In genomic region chr9:133239533-133240090, GRCh38 we compare ENCODE assay signal across 15 cellular contexts. TPM values are rescaled to one million over a fixed set of nuclear protein-coding genes. Genes with fewer than 3 reads are reported as not detected.
DNase-seq lines count a peak whose midpoint lies in the region; ATAC-seq and TF ChIP-seq lines count a peak whose summit lies in the region.
"Had no signal": no experiment of that assay in that cellular context is flagged by ENCODE, and none has a peak within 500 bp of the region (broad histone marks: within the 10 kb centered on the region; RNA-seq: fewer than 3 reads in every experiment).

No MANE protein-coding gene starts in this region.

- no peaks in the 10 kb centered on the region for H3K79me2 ChIP-seq in OCI-LY7 (ENCODE audit: insufficient read depth, low read depth, low read length)

- no peak overlapping the region for H3K4me3 ChIP-seq in mucosa of stomach (ENCODE audit: low read length)
- peak overlapping the region in 2 of 4 donors; percentile 26 to 45 for H3K4me3 ChIP-seq in transverse colon
- H3K4me3 ChIP-seq in esophagus muscularis mucosa, result no peak overlapping the region
- no peak overlapping the region for H3K4me3 ChIP-seq in OCI-LY7 (ENCODE audit: low read depth, low read length, poor library complexity, severe bottlenecking)

- BruUV-seq in OCI-LY7 (replicated peaks; lab: Mats Ljungman, UMichigan), result no TSS peak

- H3K9me2 ChIP-seq in OCI-LY7 (ENCODE audit: insufficient read depth, low read length), result no peaks in the 10 kb centered on the region

- no peak overlapping the region for H3K4me2 ChIP-seq in OCI-LY7 (ENCODE audit: low read length)

- POLR2A ChIA-PET in OCI-LY7 (lab: Charles Lee), result no interaction called here

- intact Hi-C loops in Right ventricle myocardium inferior (cut with DNase I), result loop anchor here (5.0 kb wide), 3 partner anchors 33 to 52 kb away; no protein-coding TSS in a partner anchor
- intact Hi-C loops in Right ventricle myocardium superior (cut with DNase I), result no loop called here
- intact Hi-C loops in transverse colon (cut with DNase I; ENCODE audit: low total_unique reads), result no loop called here
- intact Hi-C loops in esophagus muscularis mucosa (cut with DNase I), result no loop called here
- intact Hi-C loops in OCI-LY7 (cut with micrococcal nuclease; ENCODE audit: unreplicated experiment), result no loop called here

- 64 to 65% methylated on average over 4 to 18 of the region's 18 CpGs for WGBS in transverse colon (ENCODE audit: low coverage in 1 of 2), 2 donors
- 92% methylated on average over 15 of the region's 18 CpGs for WGBS in esophagus muscularis mucosa

- no peak for TF ChIP-seq CTCF in transverse colon (IDR thresholded peaks at IDR 0.05)
- TF ChIP-seq CTCF in esophagus muscularis mucosa (IDR thresholded peaks at IDR 0.05), result no peak
- no peak for TF ChIP-seq CTCF in OCI-LY7 (conservative IDR thresholded peaks at IDR 0.05; ENCODE audit: low read length)

- H2AFZ ChIP-seq in OCI-LY7 (ENCODE audit: low read length), result no peak overlapping the region

- peak; percentile 50 for DNase-seq in Right ventricle myocardium inferior (ENCODE audit: missing footprints)
- no peak for DNase-seq in Right ventricle myocardium superior
- no peak for DNase-seq in caudate nucleus (lab: John Stamatoyannopoulos, UW)
- DNase-seq in transverse colon, result peak; percentile 34
- no peak for DNase-seq in esophagus muscularis mucosa (ENCODE audit: extremely low spot score)
- no peak for DNase-seq in OCI-LY7 (ENCODE audit: low spot score)
- DNase-seq: cortex of kidney, NCI-H2227 treated with DMSO at 0.1 percent for 48 hours, SHP77 treated with DMSO at 0.1 percent for 48 hours had no signal

- no peaks in the 10 kb centered on the region for H4K20me1 ChIP-seq in OCI-LY7 (ENCODE audit: insufficient read depth, low read length)

- no peaks in the 10 kb centered on the region for H3K36me3 ChIP-seq in mucosa of stomach (ENCODE audit: control insufficient read depth, insufficient read depth, low read length)
- no peaks in the 10 kb centered on the region for H3K36me3 ChIP-seq in transverse colon
- no peaks in the 10 kb centered on the region for H3K36me3 ChIP-seq in esophagus muscularis mucosa
- no peaks in the 10 kb centered on the region for H3K36me3 ChIP-seq in OCI-LY7 (ENCODE audit: insufficient read depth, low read length)

- H3K27me3 ChIP-seq in mucosa of stomach (ENCODE audit: control insufficient read depth, insufficient read depth, low read length) (no peaks in the 10 kb centered on the region), transverse colon (no peaks in the 10 kb centered on the region), esophagus muscularis mucosa (peaks cover 0 to 70% (median 0%) of the 10 kb centered on the region in 4 donors)

- H3K4me1 ChIP-seq in mucosa of stomach (ENCODE audit: control insufficient read depth, insufficient read depth, low read length) (peaks cover 24% of the 10 kb centered on the region), transverse colon (peaks cover 10 to 34% (median 19%) of the 10 kb centered on the region in 4 donors), esophagus muscularis mucosa (peaks cover 19 to 26% (median 20%) of the 10 kb centered on the region in 4 donors), OCI-LY7 (ENCODE audit: insufficient read depth, low read length, poor library complexity, severe bottlenecking) (no peaks in the 10 kb centered on the region)

- TF ChIP-seq EP300 in transverse colon (IDR thresholded peaks at IDR 0.05; ENCODE audit: low read depth) (no peak), esophagus muscularis mucosa (IDR thresholded peaks at IDR 0.05) (no peak)

- CTCF ChIA-PET in OCI-LY7 (lab: Charles Lee; ENCODE audit: unreplicated experiment), result no interaction called here

- no peak for ATAC-seq in Right ventricle myocardium inferior
- ATAC-seq in Right ventricle myocardium superior (ENCODE audit: poor library complexity), result no peak
- ATAC-seq in HG02759 (IDR thresholded peaks at IDR 0.05; ENCODE audit: unreplicated experiment), result no peak

- TF ChIP-seq POLR2A in transverse colon (IDR thresholded peaks at IDR 0.05), result no peak
- TF ChIP-seq POLR2A in esophagus muscularis mucosa (IDR thresholded peaks at IDR 0.05; ENCODE audit: low read depth), result no peak

- H3K9me3 ChIP-seq in mucosa of stomach (ENCODE audit: control insufficient read depth, low read length) (no peaks in the 10 kb centered on the region), transverse colon (no peaks in the 10 kb centered on the region), esophagus muscularis mucosa (no peaks in the 10 kb centered on the region), OCI-LY7 (ENCODE audit: low read length) (no peaks in the 10 kb centered on the region)

- peak overlapping the region; percentile 85 for H3K27ac ChIP-seq in caudate nucleus (ENCODE audit: low read depth, low read length)
- H3K27ac ChIP-seq in transverse colon, result peak overlapping the region; percentile 66 to 80 (median 75)
- peak overlapping the region in 1 of 4 donors; percentile 68 for H3K27ac ChIP-seq in esophagus muscularis mucosa (replicated peaks in 1 of 4)
- H3K27ac ChIP-seq in OCI-LY7 (ENCODE audit: low read depth, low read length, poor library complexity, severe bottlenecking), result no peak overlapping the region
- H3K27ac ChIP-seq: HL-60 had no signal

- in situ Hi-C loops in transverse colon (cut with MboI; ENCODE audit: low pct_ligation_motif_present in 1 of 4, low pct_unique_long_range_greater_than_20kb in 1 of 4, low sequenced_read_pairs in 3 of 4), result no loop called here

- H3K9ac ChIP-seq in mucosa of stomach (ENCODE audit: low read length), result peak overlapping the region; percentile 6

RNA-seq across cellular contexts. Expression of gene OBP2B, which starts 30.6 kb away (rescaled TPM):
- not detected for total RNA-seq in Right ventricle myocardium inferior
- not detected for total RNA-seq in Right ventricle myocardium superior
- not detected for total RNA-seq in transverse colon
- total RNA-seq in esophagus muscularis mucosa, result not detected
- not detected in 2 replicates for total RNA-seq in OCI-LY7 (2014; rRNA removed; shearing (Covaris generic))
- total RNA-seq in OCI-LY7 (2022), result not detected in 2 replicates
- total RNA-seq: A673; astrocyte; CD4-positive, alpha-beta T cell had no signal

RNA-seq across cellular contexts. Expression of gene ABO, which starts 35.4 kb away (rescaled TPM):
- 1.5 TPM for total RNA-seq in Right ventricle myocardium inferior
- 2.4 TPM for total RNA-seq in Right ventricle myocardium superior
- 100 to 1,000 TPM in 3 of 4 donors, 10 to 100 TPM in 1; 77.4 to 199 (median 141) TPM for total RNA-seq in transverse colon
- 1 to 10 TPM in 2 of 4 donors, under 1 TPM in 2; 0.33 to 3.8 (median 1.2) TPM for total RNA-seq in esophagus muscularis mucosa
- not detected in 2 replicates for total RNA-seq in OCI-LY7 (2014; rRNA removed; shearing (Covaris generic))
- total RNA-seq in OCI-LY7 (2022), result not detected in 2 replicates
- total RNA-seq: A673, astrocyte had no signal

Comparison
In these comparisons a context has a peak if more than half of its experiments do, and no peak if none do; other contexts are left out.
1. DNase-seq: peak in Right ventricle myocardium inferior (single experiment) and transverse colon (single experiment); none in Right ventricle myocardium superior (single experiment), caudate nucleus (0 of 61), esophagus muscularis mucosa (single experiment) and OCI-LY7 (single experiment).
2. RNA of gene ABO, which starts 35.4 kb away (total RNA-seq): 77.4 to 199 TPM in transverse colon; 2.4 TPM in Right ventricle myocardium superior (single experiment), 0.33 to 3.8 TPM in esophagus muscularis mucosa, 1.5 TPM in Right ventricle myocardium inferior (single experiment) and not detected in OCI-LY7; every median in the first group is over 10 times any median in the second.